In the genomic region with DNA sequence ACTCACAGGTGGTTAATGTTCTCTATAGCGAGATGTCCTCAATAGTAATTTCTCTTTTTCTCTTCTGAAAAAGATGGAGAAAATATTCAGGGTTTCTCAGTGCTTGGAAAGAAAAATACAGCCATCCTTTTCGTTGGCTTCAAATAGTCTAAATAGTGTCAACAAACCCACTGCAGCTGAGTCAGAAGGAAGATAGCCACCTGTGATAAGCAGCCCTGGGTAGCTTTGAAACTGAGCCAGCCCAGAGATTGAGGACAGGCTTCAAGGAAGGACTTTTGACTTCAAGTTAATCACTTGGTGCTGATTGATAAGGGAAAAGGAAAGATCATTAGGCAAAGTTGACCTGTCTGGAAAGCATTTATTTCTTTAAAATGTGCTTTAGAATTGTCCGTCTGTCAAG, we compare ENCODE assay signal across 25 cellular contexts.
"Had no signal": no experiment of that assay in that cellular context is flagged by ENCODE, and none has a peak within 500 bp of the region (broad histone marks: within the 10 kb centered on the region; RNA-seq: fewer than 3 reads in every experiment).

No MANE protein-coding gene starts in this region.

- H3K27me3 Mint-ChIP-seq: naive thymus-derived CD4-positive, alpha-beta T cell; natural killer cell treated with Interleukin-12 subunit alpha and Interleukin-12 subunit beta and Interleukin-15 and Interleukin-18, amount 100 ng/mL, for 72 hours; stimulated activated naive CD8-positive, alpha-beta T cell treated with anti-CD3 and anti-CD28 coated beads, Interleukin-15, Interleukin-2, amounts not matched to agents 100 ng/mL and 50 ng/mL, for 24 hours; type B pancreatic cell had no signal

- H3K9me3 ChIP-seq: left lung, lower lobe of right lung, ovary, prostate gland, spleen, tibial nerve, uterus had no signal

- H3K4me3 ChIP-seq: left lung, lower lobe of right lung, ovary, prostate gland, skin epidermis, spleen, tibial nerve, uterus had no signal

- H3K9me3 Mint-ChIP-seq: mesothelial cell of epicardium, type B pancreatic cell had no signal

- DNase-seq: hypothalamus; immature natural killer cell; kidney; left colon; lower lobe of right lung; mammary epithelial cell; mesenchymal stem cell; naive thymus-derived CD4-positive, alpha-beta T cell; ovary; retina; right cardiac atrium; spleen; stimulated activated CD4-positive, alpha-beta T cell treated with anti-CD3 and anti-CD28 coated beads, Interleukin-4, amount 100 ng/mL, for 24 hours; stimulated activated naive CD4-positive, alpha-beta T cell; uterus had no signal

- H3K36me3 Mint-ChIP-seq: immature natural killer cell; mesothelial cell of epicardium; naive thymus-derived CD4-positive, alpha-beta T cell; natural killer cell treated with Interleukin-12 subunit alpha and Interleukin-12 subunit beta and Interleukin-15 and Interleukin-18, amount 100 ng/mL, for 72 hours; stimulated activated effector memory CD8-positive, alpha-beta T cell treated with anti-CD3 and anti-CD28 coated beads, Interleukin-12 subunit alpha, Interleukin-12 subunit beta, amount 100 ng/mL, for 72 hours; type B pancreatic cell had no signal

- H3K27ac Mint-ChIP-seq: immature natural killer cell; mesothelial cell of epicardium; naive thymus-derived CD4-positive, alpha-beta T cell; natural killer cell treated with Interleukin-12 subunit alpha and Interleukin-12 subunit beta and Interleukin-15 and Interleukin-18, amount 100 ng/mL, for 72 hours; stimulated activated effector memory CD8-positive, alpha-beta T cell treated with anti-CD3 and anti-CD28 coated beads, Interleukin-12 subunit alpha, Interleukin-12 subunit beta, amount 100 ng/mL, for 72 hours; stimulated activated naive CD8-positive, alpha-beta T cell treated with anti-CD3 and anti-CD28 coated beads, Interleukin-15, Interleukin-2, amounts not matched to agents 100 ng/mL and 50 ng/mL, for 24 hours; type B pancreatic cell had no signal

- H3K4me3 Mint-ChIP-seq: immature natural killer cell; mesothelial cell of epicardium; naive thymus-derived CD4-positive, alpha-beta T cell; natural killer cell treated with Interleukin-12 subunit alpha and Interleukin-12 subunit beta and Interleukin-15 and Interleukin-18, amount 100 ng/mL, for 72 hours; stimulated activated effector memory CD8-positive, alpha-beta T cell treated with anti-CD3 and anti-CD28 coated beads, Interleukin-12 subunit alpha, Interleukin-12 subunit beta, amount 100 ng/mL, for 72 hours; stimulated activated naive CD8-positive, alpha-beta T cell treated with anti-CD3 and anti-CD28 coated beads, Interleukin-15, Interleukin-2, amounts not matched to agents 100 ng/mL and 50 ng/mL, for 24 hours; type B pancreatic cell had no signal

- H3K4me1 ChIP-seq: left lung, lower lobe of right lung, prostate gland, spleen, tibial nerve, uterus had no signal

- H3K27me3 ChIP-seq: left lung, ovary, spleen, tibial nerve, uterus had no signal

- ATAC-seq: left colon; left lung; lower lobe of right lung; naive thymus-derived CD4-positive, alpha-beta T cell; natural killer cell treated with Interleukin-12 subunit alpha and Interleukin-12 subunit beta and Interleukin-15 and Interleukin-18, amount 100 ng/mL, for 72 hours; right cardiac atrium; sciatic nerve; stimulated activated effector memory CD8-positive, alpha-beta T cell treated with anti-CD3 and anti-CD28 coated beads, Interleukin-12 subunit alpha, Interleukin-12 subunit beta, amount 100 ng/mL, for 72 hours had no signal

- H3K36me3 ChIP-seq: left lung, lower lobe of right lung, ovary, prostate gland, spleen, tibial nerve, uterus had no signal

- H3K27ac ChIP-seq: left lung, lower lobe of right lung, ovary, prostate gland, skin epidermis, spleen, tibial nerve, uterus had no signal

- H3K4me1 Mint-ChIP-seq: immature natural killer cell; naive thymus-derived CD4-positive, alpha-beta T cell; stimulated activated effector memory CD8-positive, alpha-beta T cell treated with anti-CD3 and anti-CD28 coated beads, Interleukin-12 subunit alpha, Interleukin-12 subunit beta, amount 100 ng/mL, for 72 hours had no signal
